9 cellular contexts compared by ENCODE assay signal in genomic region chr3:31004025-31004678, GRCh38.
A peak's percentile ranks its signal among the peaks of the same experiment; 100 is the strongest.
DNase-seq lines count a peak whose midpoint lies in the region; ATAC-seq, FAIRE-seq and TF ChIP-seq lines count a peak whose summit lies in the region.
"Had no signal": no experiment of that assay in that cellular context is flagged by ENCODE, and none has a peak within 500 bp of the region (broad histone marks: within the 10 kb centered on the region; RNA-seq: fewer than 3 reads in every experiment).

No MANE protein-coding gene starts in this region.

- peak; percentile 98 for FAIRE-seq in astrocyte (lab: Jason Lieb, UNC)

- no peak for TF ChIP-seq CTCF in astrocyte (IDR thresholded peaks at IDR 0.05; ENCODE audit: insufficient read depth, low read depth, low read length)
- TF ChIP-seq CTCF in parathyroid adenoma (IDR thresholded peaks at IDR 0.05) = no peak
- TF ChIP-seq CTCF in nephron progenitor cell (IDR thresholded peaks at IDR 0.05) = no peak

- no peaks in the 10 kb centered on the region for H3K27me3 Mint-ChIP-seq in astrocyte (ENCODE audit: low read depth, unreplicated experiment)
- H3K27me3 Mint-ChIP-seq in nephron progenitor cell (ENCODE audit: low read depth, poor library complexity) = no peaks in the 10 kb centered on the region

- no peak overlapping the region for H3K4me3 ChIP-seq in astrocyte (ENCODE audit: insufficient read depth, low read depth, low read length)
- H3K4me3 ChIP-seq in parathyroid adenoma (ENCODE audit: low read depth, low read length) = peak overlapping the region; percentile 0

- H4K20me1 ChIP-seq in astrocyte (ENCODE audit: insufficient read depth, low read length) = no peaks in the 10 kb centered on the region

- H3K27ac ChIP-seq in astrocyte (ENCODE audit: low read depth, low read length) = peak overlapping the region; percentile 83
- H3K27ac ChIP-seq in parathyroid adenoma = peak overlapping the region; percentile 14

- H3K9me3 ChIP-seq in astrocyte (ENCODE audit: insufficient read depth, low read depth, low read length) (no peaks in the 10 kb centered on the region), parathyroid adenoma (ENCODE audit: control insufficient read depth, low read length) (peaks cover 2% of the 10 kb centered on the region)

- H3K27ac Mint-ChIP-seq in astrocyte (ENCODE audit: unreplicated experiment) (peak overlapping the region; percentile 99), nephron progenitor cell (no peak overlapping the region)

- peak; percentile 98 for DNase-seq in astrocyte (ENCODE audit: low read depth)
- DNase-seq in NCI-H748 (lab: John Stamatoyannopoulos, UW; ENCODE audit: unreplicated experiment) = no peak
- no peak for DNase-seq in anterior cingulate cortex (lab: John Stamatoyannopoulos, UW)
- DNase-seq in nephron progenitor cell = no peak
- no peak for DNase-seq in NCI-H1694 treated with DMSO at 0.1 percent for 48 hours (lab: John Stamatoyannopoulos, UW)
- DNase-seq: activated CD4-positive, CD25-positive, alpha-beta regulatory T cell treated with anti-CD3 and anti-CD28 coated beads, Interleukin-2, amount 50 U/mL, for 72 hours had no signal

- H3K36me3 ChIP-seq in astrocyte (ENCODE audit: insufficient read depth, low read length) (no peaks in the 10 kb centered on the region), parathyroid adenoma (ENCODE audit: control insufficient read depth, insufficient read depth, low read length) (no peaks in the 10 kb centered on the region)

- H2AFZ ChIP-seq in astrocyte (ENCODE audit: low read depth, low read length) (no peak overlapping the region), parathyroid adenoma (peak overlapping the region; percentile 50)

- ATAC-seq in GM19043 (IDR thresholded peaks at IDR 0.05; ENCODE audit: low read depth, unreplicated experiment) (peak; percentile 76), HG02981 (IDR thresholded peaks at IDR 0.05; ENCODE audit: unreplicated experiment) (peak; percentile 59)

- H3K27me3 ChIP-seq in astrocyte (ENCODE audit: insufficient read depth, low read length) (no peaks in the 10 kb centered on the region), parathyroid adenoma (ENCODE audit: control insufficient read depth, insufficient read depth, low read length) (no peaks in the 10 kb centered on the region)

- H3K36me3 Mint-ChIP-seq in astrocyte (ENCODE audit: low read depth, unreplicated experiment) (no peaks in the 10 kb centered on the region), nephron progenitor cell (ENCODE audit: low read depth) (no peaks in the 10 kb centered on the region)

- peaks cover 15% of the 10 kb centered on the region for H3K4me1 ChIP-seq in astrocyte (ENCODE audit: insufficient read depth, low read length)
- peaks cover 14% of the 10 kb centered on the region for H3K4me1 ChIP-seq in parathyroid adenoma

- peak overlapping the region; percentile 36 for H3K4me3 Mint-ChIP-seq in astrocyte (ENCODE audit: unreplicated experiment)
- no peak overlapping the region for H3K4me3 Mint-ChIP-seq in nephron progenitor cell

- H3K79me2 ChIP-seq in astrocyte (ENCODE audit: insufficient read depth, low read length) = no peaks in the 10 kb centered on the region
- no peaks in the 10 kb centered on the region for H3K79me2 ChIP-seq in parathyroid adenoma

- H3K4me1 Mint-ChIP-seq in astrocyte (ENCODE audit: low read depth, unreplicated experiment) = peaks cover 18% of the 10 kb centered on the region
- H3K4me1 Mint-ChIP-seq in nephron progenitor cell = peaks cover 9% of the 10 kb centered on the region

- H3K9me3 Mint-ChIP-seq in astrocyte (ENCODE audit: unreplicated experiment) = peaks cover 4% of the 10 kb centered on the region
- no peaks in the 10 kb centered on the region for H3K9me3 Mint-ChIP-seq in nephron progenitor cell

- H3K4me2 ChIP-seq in astrocyte (ENCODE audit: low read length) (peak overlapping the region; percentile 68), parathyroid adenoma (ENCODE audit: low read length) (no peak overlapping the region)

- H3K9ac ChIP-seq in astrocyte (ENCODE audit: low read length) (peak overlapping the region; percentile 40), parathyroid adenoma (no peak overlapping the region)
